8 cellular contexts compared by ENCODE assay signal in the genomic region with DNA sequence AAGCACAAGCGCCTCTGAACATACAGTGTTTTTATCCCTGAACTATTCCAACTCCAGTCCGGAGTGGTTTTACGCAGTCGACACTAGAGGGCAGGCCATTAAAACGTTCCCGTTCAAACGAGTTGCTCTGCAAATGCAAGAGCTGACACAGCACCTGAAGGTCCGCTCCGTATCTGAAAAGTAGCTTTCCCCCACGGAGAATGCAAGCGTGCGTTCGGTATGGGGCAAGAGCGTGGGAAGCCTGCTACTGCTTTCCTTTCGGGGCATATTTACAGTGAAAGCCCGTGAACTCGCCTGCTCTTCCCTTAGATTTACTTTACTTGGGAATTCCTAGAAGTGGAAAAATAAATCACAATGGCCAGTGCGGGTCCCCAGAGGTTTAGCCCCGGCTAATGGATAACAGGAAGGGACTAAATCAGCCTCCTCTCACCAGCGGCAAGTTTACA.
DNase-seq lines count a peak whose midpoint lies in the region; ATAC-seq and TF ChIP-seq lines count a peak whose summit lies in the region.

No MANE protein-coding gene starts in this region.

- H3K4me1 Mint-ChIP-seq in T-helper 17 cell: peaks cover 20% of the 10 kb centered on the region

- DNase-seq in NCI-H1092 (lab: John Stamatoyannopoulos, UW) (peak; percentile 74), T-helper 17 cell (peak; percentile 25 to 53 (median 32)), ascending aorta (ENCODE audit: low spot score in 2 of 2) (peak; percentile 17 to 84), hepatocyte (ENCODE audit: low spot score) (peak; percentile 93), retina (peak; percentile 84), NCI-H187 treated with DMSO at 0.1 percent for 48 hours (lab: John Stamatoyannopoulos, UW) (no peak)

- no peaks in the 10 kb centered on the region for H3K27me3 Mint-ChIP-seq in T-helper 17 cell

- H3K36me3 Mint-ChIP-seq in T-helper 17 cell (ENCODE audit: low read depth): peaks cover 6% of the 10 kb centered on the region

- peak overlapping the region; percentile 75 for H3K4me2 ChIP-seq in hepatocyte

- H3K27ac Mint-ChIP-seq in T-helper 17 cell: no peak overlapping the region

- ATAC-seq in HG02610 (IDR thresholded peaks at IDR 0.05; ENCODE audit: unreplicated experiment) (peak; percentile 96), T-helper 17 cell (peak; percentile 94)

- no peaks in the 10 kb centered on the region for H3K27me3 ChIP-seq in ascending aorta
- H3K27me3 ChIP-seq in hepatocyte: no peaks in the 10 kb centered on the region

- WGBS in hepatocyte (ENCODE audit: low lambda C conversion rate, missing lambda C conversion rate): 4% methylated on average over 20 of the region's 20 CpGs

- no peaks in the 10 kb centered on the region for H3K79me2 ChIP-seq in hepatocyte

- no peaks in the 10 kb centered on the region for H4K20me1 ChIP-seq in hepatocyte (ENCODE audit: insufficient read depth, poor library complexity, severe bottlenecking)

- intact Hi-C loops in ascending aorta (cut with DNase I): loop anchor here (2.0 to 10.0 kb wide), 4 partner anchors 191 to 995 kb away; partner anchors contain the start of gene TSPAN5

- H3K4me3 Mint-ChIP-seq in T-helper 17 cell: peak overlapping the region; percentile 82

- H3K9me3 ChIP-seq in T-helper 17 cell (ENCODE audit: control insufficient read depth, low read length, poor library complexity, severe bottlenecking): no peaks in the 10 kb centered on the region
- no peaks in the 10 kb centered on the region for H3K9me3 ChIP-seq in ascending aorta
- H3K9me3 ChIP-seq in hepatocyte (ENCODE audit: low read depth): no peaks in the 10 kb centered on the region

- no peaks in the 10 kb centered on the region for H3K36me3 ChIP-seq in ascending aorta
- H3K36me3 ChIP-seq in hepatocyte (replicated peaks; ENCODE audit: insufficient read depth, low read depth): no peaks in the 10 kb centered on the region

- H3K4me3 ChIP-seq in ascending aorta (peak overlapping the region; percentile 42 to 61), hepatocyte (no peak overlapping the region)

- TF ChIP-seq CTCF in GM12872 (IDR thresholded peaks at IDR 0.05; ENCODE audit: insufficient read depth, low read depth, low read length) (peak; percentile 77), ascending aorta (IDR thresholded peaks at IDR 0.05) (peak; percentile 61 to 82 (median 79)), hepatocyte (IDR thresholded peaks at IDR 0.05; ENCODE audit: poor library complexity) (peak; percentile 96)

- H3K4me1 ChIP-seq in ascending aorta (no peaks in the 10 kb centered on the region), hepatocyte (ENCODE audit: insufficient read depth) (no peaks in the 10 kb centered on the region)

- H2AFZ ChIP-seq in hepatocyte: peak overlapping the region; percentile 62

- H3K27ac ChIP-seq in ascending aorta (no peak overlapping the region), hepatocyte (no peak overlapping the region)

- H3K9me2 ChIP-seq in hepatocyte (replicated peaks; ENCODE audit: insufficient read depth): no peaks in the 10 kb centered on the region
